Comparison of ENCODE assay signal across 1 cellular context in genomic region chr3:187565701-187566100, GRCh38.
TF ChIP-seq lines count a peak whose summit lies in the region.

No MANE protein-coding gene starts in this region.

TF ChIP-seq in GM23338, 12 proteins besides CTCF, POLR2A, EP300 and RAD21 (continued from another document):
- TF ChIP-seq, protein P1, sequence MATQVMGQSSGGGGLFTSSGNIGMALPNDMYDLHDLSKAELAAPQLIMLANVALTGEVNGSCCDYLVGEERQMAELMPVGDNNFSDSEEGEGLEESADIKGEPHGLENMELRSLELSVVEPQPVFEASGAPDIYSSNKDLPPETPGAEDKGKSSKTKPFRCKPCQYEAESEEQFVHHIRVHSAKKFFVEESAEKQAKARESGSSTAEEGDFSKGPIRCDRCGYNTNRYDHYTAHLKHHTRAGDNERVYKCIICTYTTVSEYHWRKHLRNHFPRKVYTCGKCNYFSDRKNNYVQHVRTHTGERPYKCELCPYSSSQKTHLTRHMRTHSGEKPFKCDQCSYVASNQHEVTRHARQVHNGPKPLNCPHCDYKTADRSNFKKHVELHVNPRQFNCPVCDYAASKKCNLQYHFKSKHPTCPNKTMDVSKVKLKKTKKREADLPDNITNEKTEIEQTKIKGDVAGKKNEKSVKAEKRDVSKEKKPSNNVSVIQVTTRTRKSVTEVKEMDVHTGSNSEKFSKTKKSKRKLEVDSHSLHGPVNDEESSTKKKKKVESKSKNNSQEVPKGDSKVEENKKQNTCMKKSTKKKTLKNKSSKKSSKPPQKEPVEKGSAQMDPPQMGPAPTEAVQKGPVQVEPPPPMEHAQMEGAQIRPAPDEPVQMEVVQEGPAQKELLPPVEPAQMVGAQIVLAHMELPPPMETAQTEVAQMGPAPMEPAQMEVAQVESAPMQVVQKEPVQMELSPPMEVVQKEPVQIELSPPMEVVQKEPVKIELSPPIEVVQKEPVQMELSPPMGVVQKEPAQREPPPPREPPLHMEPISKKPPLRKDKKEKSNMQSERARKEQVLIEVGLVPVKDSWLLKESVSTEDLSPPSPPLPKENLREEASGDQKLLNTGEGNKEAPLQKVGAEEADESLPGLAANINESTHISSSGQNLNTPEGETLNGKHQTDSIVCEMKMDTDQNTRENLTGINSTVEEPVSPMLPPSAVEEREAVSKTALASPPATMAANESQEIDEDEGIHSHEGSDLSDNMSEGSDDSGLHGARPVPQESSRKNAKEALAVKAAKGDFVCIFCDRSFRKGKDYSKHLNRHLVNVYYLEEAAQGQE (IDR thresholded peaks at IDR 0.05; ENCODE audit: unreplicated experiment) = no peak
- TF ChIP-seq ZNF114 (CRISPR knock-in tag; IDR thresholded peaks at IDR 0.05) (no peak), NANOG (IDR thresholded peaks at IDR 0.05; ENCODE audit: borderline replicate concordance) (no peak), POLR2AphosphoS5 (IDR thresholded peaks at IDR 0.05; ENCODE audit: low read depth) (no peak), EZH2 (IDR thresholded peaks at IDR 0.05; ENCODE audit: low read depth, unreplicated experiment) (no peak), STAT1 (IDR thresholded peaks at IDR 0.05; ENCODE audit: unreplicated experiment) (no peak), JUNB (IDR thresholded peaks at IDR 0.05; ENCODE audit: unreplicated experiment) (no peak), ZNF331 (CRISPR knock-in tag; IDR thresholded peaks at IDR 0.05; ENCODE audit: low read depth) (no peak), ZNF462 (CRISPR knock-in tag; IDR thresholded peaks at IDR 0.05) (no peak), EZH2phosphoT487 (IDR thresholded peaks at IDR 0.05; ENCODE audit: unreplicated experiment) (no peak)
- TF ChIP-seq, protein P2, sequence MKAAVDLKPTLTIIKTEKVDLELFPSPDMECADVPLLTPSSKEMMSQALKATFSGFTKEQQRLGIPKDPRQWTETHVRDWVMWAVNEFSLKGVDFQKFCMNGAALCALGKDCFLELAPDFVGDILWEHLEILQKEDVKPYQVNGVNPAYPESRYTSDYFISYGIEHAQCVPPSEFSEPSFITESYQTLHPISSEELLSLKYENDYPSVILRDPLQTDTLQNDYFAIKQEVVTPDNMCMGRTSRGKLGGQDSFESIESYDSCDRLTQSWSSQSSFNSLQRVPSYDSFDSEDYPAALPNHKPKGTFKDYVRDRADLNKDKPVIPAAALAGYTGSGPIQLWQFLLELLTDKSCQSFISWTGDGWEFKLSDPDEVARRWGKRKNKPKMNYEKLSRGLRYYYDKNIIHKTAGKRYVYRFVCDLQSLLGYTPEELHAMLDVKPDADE (IDR thresholded peaks at IDR 0.05) = no peak
TF ChIP-seq in GM23338: peak in this region for 0.
